Comparison of ENCODE assay signal across 1 cellular context in the genomic region with DNA sequence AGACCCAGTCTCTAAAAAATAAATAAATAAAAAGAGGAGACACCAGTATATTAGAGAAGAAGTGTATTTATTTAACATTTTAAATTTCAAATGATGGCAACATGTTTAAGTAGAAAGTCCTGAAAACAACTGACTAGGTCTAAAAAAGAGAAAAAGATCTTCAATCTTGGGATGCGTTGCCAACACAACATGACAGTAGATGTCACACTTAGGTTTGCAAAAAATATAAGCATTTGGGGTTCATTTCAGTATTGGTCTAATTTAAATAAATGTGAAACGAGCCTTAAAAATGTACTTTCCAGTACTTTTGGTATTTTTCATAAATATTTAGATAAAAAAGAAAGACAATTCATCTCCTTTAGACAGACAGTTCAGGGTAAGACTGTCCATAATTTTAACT.
TF ChIP-seq lines count a peak whose summit lies in the region.

No MANE protein-coding gene starts in this region.

TF ChIP-seq in K562, 482 proteins besides CTCF, POLR2A, EP300 and RAD21:
- TF ChIP-seq, protein P1, sequence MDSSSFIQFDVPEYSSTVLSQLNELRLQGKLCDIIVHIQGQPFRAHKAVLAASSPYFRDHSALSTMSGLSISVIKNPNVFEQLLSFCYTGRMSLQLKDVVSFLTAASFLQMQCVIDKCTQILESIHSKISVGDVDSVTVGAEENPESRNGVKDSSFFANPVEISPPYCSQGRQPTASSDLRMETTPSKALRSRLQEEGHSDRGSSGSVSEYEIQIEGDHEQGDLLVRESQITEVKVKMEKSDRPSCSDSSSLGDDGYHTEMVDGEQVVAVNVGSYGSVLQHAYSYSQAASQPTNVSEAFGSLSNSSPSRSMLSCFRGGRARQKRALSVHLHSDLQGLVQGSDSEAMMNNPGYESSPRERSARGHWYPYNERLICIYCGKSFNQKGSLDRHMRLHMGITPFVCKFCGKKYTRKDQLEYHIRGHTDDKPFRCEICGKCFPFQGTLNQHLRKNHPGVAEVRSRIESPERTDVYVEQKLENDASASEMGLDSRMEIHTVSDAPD (CRISPR knock-in tag; IDR thresholded peaks at IDR 0.05) = no peak
- TF ChIP-seq, protein P2, sequence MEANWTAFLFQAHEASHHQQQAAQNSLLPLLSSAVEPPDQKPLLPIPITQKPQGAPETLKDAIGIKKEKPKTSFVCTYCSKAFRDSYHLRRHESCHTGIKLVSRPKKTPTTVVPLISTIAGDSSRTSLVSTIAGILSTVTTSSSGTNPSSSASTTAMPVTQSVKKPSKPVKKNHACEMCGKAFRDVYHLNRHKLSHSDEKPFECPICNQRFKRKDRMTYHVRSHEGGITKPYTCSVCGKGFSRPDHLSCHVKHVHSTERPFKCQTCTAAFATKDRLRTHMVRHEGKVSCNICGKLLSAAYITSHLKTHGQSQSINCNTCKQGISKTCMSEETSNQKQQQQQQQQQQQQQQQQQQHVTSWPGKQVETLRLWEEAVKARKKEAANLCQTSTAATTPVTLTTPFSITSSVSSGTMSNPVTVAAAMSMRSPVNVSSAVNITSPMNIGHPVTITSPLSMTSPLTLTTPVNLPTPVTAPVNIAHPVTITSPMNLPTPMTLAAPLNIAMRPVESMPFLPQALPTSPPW (CRISPR knock-in tag; IDR thresholded peaks at IDR 0.05) = no peak
- TF ChIP-seq ZNF431 (CRISPR knock-in tag; IDR thresholded peaks at IDR 0.05) (no peak), TEAD2 (tag; IDR thresholded peaks at IDR 0.05) (no peak), TRIM28 (IDR thresholded peaks at IDR 0.05) (no peak), FOXP1 (CRISPR knock-in tag; IDR thresholded peaks at IDR 0.05) (no peak), ZNF395 (CRISPR knock-in tag; IDR thresholded peaks at IDR 0.05) (0 out of 2 replicates have a peak, but pooled peaks have one; percentile 8), ZNF165 (CRISPR knock-in tag; IDR thresholded peaks at IDR 0.05; ENCODE audit: borderline replicate concordance) (no peak), ZBTB8A (IDR thresholded peaks at IDR 0.05; ENCODE audit: partially characterized antibody) (no peak), SMARCB1 (IDR thresholded peaks at IDR 0.05; ENCODE audit: insufficient read length, low read depth) (peak; percentile 96), SIX5 (IDR thresholded peaks at IDR 0.05; ENCODE audit: borderline replicate concordance in 1 of 2, insufficient read depth in 1 of 2, low read depth in 1 of 2, low read length in 2 of 2) (no peak)
- TF ChIP-seq, protein P3, sequence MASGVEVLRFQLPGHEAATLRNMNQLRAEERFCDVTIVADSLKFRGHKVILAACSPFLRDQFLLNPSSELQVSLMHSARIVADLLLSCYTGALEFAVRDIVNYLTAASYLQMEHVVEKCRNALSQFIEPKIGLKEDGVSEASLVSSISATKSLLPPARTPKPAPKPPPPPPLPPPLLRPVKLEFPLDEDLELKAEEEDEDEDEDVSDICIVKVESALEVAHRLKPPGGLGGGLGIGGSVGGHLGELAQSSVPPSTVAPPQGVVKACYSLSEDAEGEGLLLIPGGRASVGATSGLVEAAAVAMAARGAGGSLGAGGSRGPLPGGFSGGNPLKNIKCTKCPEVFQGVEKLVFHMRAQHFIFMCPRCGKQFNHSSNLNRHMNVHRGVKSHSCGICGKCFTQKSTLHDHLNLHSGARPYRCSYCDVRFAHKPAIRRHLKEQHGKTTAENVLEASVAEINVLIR (CRISPR knock-in tag; IDR thresholded peaks at IDR 0.05) = no peak
